8 cellular contexts compared by ENCODE assay signal in genomic region chr9:87713278-87713989, GRCh38. TPM values are rescaled to one million over a fixed set of nuclear protein-coding genes. Genes with fewer than 3 reads are reported as not detected.
DNase-seq lines count a peak whose midpoint lies in the region; ATAC-seq, FAIRE-seq and TF ChIP-seq lines count a peak whose summit lies in the region.

No MANE protein-coding gene starts in this region.

- peak overlapping the region; percentile 63 for H3K4me2 ChIP-seq in PC-9

- H3K36me3 Mint-ChIP-seq in CD4-positive, CD25-positive, alpha-beta regulatory T cell = no peaks in the 10 kb centered on the region

- peak in 1 of 3 donors; percentile 63 for DNase-seq in CD4-positive, CD25-positive, alpha-beta regulatory T cell
- peak; percentile 74 to 89 for DNase-seq in PC-9
- peak; percentile 99 for DNase-seq in brain microvascular endothelial cell
- DNase-seq in small intestine = peak; percentile 29

- peak overlapping the region; percentile 37 for H2AFZ ChIP-seq in PC-9

- H3K4me1 ChIP-seq in CD4-positive, CD25-positive, alpha-beta regulatory T cell (ENCODE audit: control insufficient read depth, insufficient read depth, low read length, poor library complexity, severe bottlenecking) = no peaks in the 10 kb centered on the region
- peaks cover 37% of the 10 kb centered on the region for H3K4me1 ChIP-seq in PC-9 (replicated peaks; ENCODE audit: insufficient read depth)
- no peaks in the 10 kb centered on the region for H3K4me1 ChIP-seq in small intestine (ENCODE audit: control insufficient read depth in 2 of 2, insufficient read depth in 1 of 2, low read depth in 1 of 2, low read length in 1 of 2)

- H3K4me3 ChIP-seq in CD4-positive, CD25-positive, alpha-beta regulatory T cell (ENCODE audit: low read depth, low read length) = no peak overlapping the region
- H3K4me3 ChIP-seq in PC-9 (peak overlapping the region; percentile 31; the same call in 1 of the 2 replicates), brain microvascular endothelial cell (ENCODE audit: low read depth, low read length) (peak overlapping the region; percentile 2), small intestine (ENCODE audit: low read depth in 1 of 2, low read length in 2 of 2) (no peak overlapping the region)

- H3K9me2 ChIP-seq in PC-9 (ENCODE audit: insufficient read depth) = no peaks in the 10 kb centered on the region

- H3K79me2 ChIP-seq in PC-9 (ENCODE audit: low read depth) = no peaks in the 10 kb centered on the region

- H3K27ac ChIP-seq in CD4-positive, CD25-positive, alpha-beta regulatory T cell (ENCODE audit: insufficient read depth, low read length, poor library complexity, severe bottlenecking) = no peak overlapping the region
- H3K27ac ChIP-seq in PC-9 (peak overlapping the region; percentile 92), brain microvascular endothelial cell (peak overlapping the region; percentile 96), small intestine (ENCODE audit: low read depth in 1 of 2, low read length in 1 of 2) (peak overlapping the region in 1 of 2 donors; percentile 71)

- peak; percentile 45 to 54 for ATAC-seq in CD4-positive, CD25-positive, alpha-beta regulatory T cell (ENCODE audit: low read depth in 2 of 2)
- ATAC-seq in HG02970 (IDR thresholded peaks at IDR 0.05; ENCODE audit: low FRiP score, unreplicated experiment) (no peak), GM18873 (IDR thresholded peaks at IDR 0.05; ENCODE audit: low FRiP score, unreplicated experiment) (no peak), HG02938 (IDR thresholded peaks at IDR 0.05; ENCODE audit: unreplicated experiment) (no peak)

- peaks cover 11% of the 10 kb centered on the region for H3K27me3 Mint-ChIP-seq in CD4-positive, CD25-positive, alpha-beta regulatory T cell

- peaks cover 0 to 3% (median 0%) of the 10 kb centered on the region in 7 donors for H3K9me3 Mint-ChIP-seq in CD4-positive, CD25-positive, alpha-beta regulatory T cell

- no TSS peak for BruUV-seq in PC-9 (replicated peaks; lab: Mats Ljungman, UMichigan)

- H3K4me3 Mint-ChIP-seq in CD4-positive, CD25-positive, alpha-beta regulatory T cell = no peak overlapping the region

- intact Hi-C loops in PC-9 (cut with micrococcal nuclease; ENCODE audit: unreplicated experiment) = loop anchor here (1.0 kb wide), 1 partner anchor 80 kb away; no protein-coding TSS in a partner anchor

- POLR2A ChIA-PET in PC-9 (lab: Charles Lee; ENCODE audit: unreplicated experiment) = interaction anchor here (0.6 to 0.7 kb wide), 3 partner anchors 99 to 370 kb away, joined by 3 to 4 read pairs (median 3); no protein-coding TSS in a partner anchor

- H3K36me3 ChIP-seq in CD4-positive, CD25-positive, alpha-beta regulatory T cell (ENCODE audit: control insufficient read depth, insufficient read depth, low read length) = no peaks in the 10 kb centered on the region
- no peaks in the 10 kb centered on the region for H3K36me3 ChIP-seq in PC-9 (ENCODE audit: low read depth)
- H3K36me3 ChIP-seq in brain microvascular endothelial cell (replicated peaks) = no peaks in the 10 kb centered on the region
- H3K36me3 ChIP-seq in small intestine (ENCODE audit: control insufficient read depth in 2 of 2, insufficient read depth in 2 of 2, low read length in 2 of 2) = no peaks in the 10 kb centered on the region

- peaks cover 25% of the 10 kb centered on the region; the same call in 1 of the 2 replicates for H3F3A ChIP-seq in PC-9 (ENCODE audit: insufficient read depth, low read depth)

- H3K9me3 ChIP-seq in CD4-positive, CD25-positive, alpha-beta regulatory T cell (ENCODE audit: control insufficient read depth in 2 of 2, low read length in 2 of 2) = no peaks in the 10 kb centered on the region
- no peaks in the 10 kb centered on the region for H3K9me3 ChIP-seq in PC-9 (ENCODE audit: insufficient read depth, low read depth)
- no peaks in the 10 kb centered on the region for H3K9me3 ChIP-seq in small intestine (ENCODE audit: control insufficient read depth, low read depth)

- CTCF ChIA-PET in PC-9 (lab: Charles Lee) = interaction anchor here (0.6 to 0.8 kb wide), 2 partner anchors 11 to 99 kb away, joined by 3 to 4 read pairs; no protein-coding TSS in a partner anchor

- H3K4me1 Mint-ChIP-seq in CD4-positive, CD25-positive, alpha-beta regulatory T cell = peaks cover 5 to 32% (median 19%) of the 10 kb centered on the region in 4 donors

- FAIRE-seq in islet of Langerhans (lab: Jason Lieb, UNC) = peak; percentile 27
- no peak for FAIRE-seq in small intestine (lab: Jason Lieb, UNC)

- H3K27me3 ChIP-seq in CD4-positive, CD25-positive, alpha-beta regulatory T cell (ENCODE audit: control insufficient read depth, insufficient read depth, low read length) = no peaks in the 10 kb centered on the region
- H3K27me3 ChIP-seq in PC-9 (ENCODE audit: insufficient read depth, low read depth) = no peaks in the 10 kb centered on the region
- H3K27me3 ChIP-seq in brain microvascular endothelial cell (replicated peaks) = no peaks in the 10 kb centered on the region
- no peaks in the 10 kb centered on the region for H3K27me3 ChIP-seq in small intestine (ENCODE audit: control insufficient read depth in 2 of 2, insufficient read depth in 2 of 2, low read length in 2 of 2)

- no peak for TF ChIP-seq CTCF in PC-9 (conservative IDR thresholded peaks at IDR 0.05)
- TF ChIP-seq CTCF in brain microvascular endothelial cell (IDR thresholded peaks at IDR 0.05; ENCODE audit: low read depth, low read length, missing control alignments) = peak; percentile 19

- WGBS in small intestine, 3 donors = 44 to 68% (median 62%) methylated on average over 11 of the region's 11 CpGs

- H3K27ac Mint-ChIP-seq in CD4-positive, CD25-positive, alpha-beta regulatory T cell = peak overlapping the region in 2 of 3 donors; percentile 42 to 69

- in situ Hi-C loops in brain microvascular endothelial cell (cut with HindIII; ENCODE audit: low pct_ligation_motif_present, low sequenced_read_pairs) = no loop called here

- no peaks in the 10 kb centered on the region for H4K20me1 ChIP-seq in PC-9 (ENCODE audit: insufficient read depth)

RNA-seq across cellular contexts. Expression of gene CTSL, which starts 12.5 kb away (rescaled TPM):
- 1.2 TPM for total RNA-seq in CD4-positive, CD25-positive, alpha-beta regulatory T cell
- polyA plus RNA-seq in CD4-positive, CD25-positive, alpha-beta regulatory T cell = 10 to 100 TPM in 1 of 4 donors, 1 to 10 TPM in 3; 1.5 to 10.6 (median 3.4) TPM
- 82.6 and 105 TPM in 2 replicates for total RNA-seq in PC-9 (2021)
- 10 to 100 TPM; 21.0 to 90.7 (median 23.5) TPM for polyA plus RNA-seq in small intestine

Comparison
In these comparisons a context has a peak if more than half of its experiments do, and no peak if none do; other contexts are left out.
1. ATAC-seq: peak in CD4-positive, CD25-positive, alpha-beta regulatory T cell (2 of 2); none in HG02970 (single experiment), GM18873 (single experiment) and HG02938 (single experiment).
2. H3K4me3 ChIP-seq: peak in PC-9 (single experiment) and brain microvascular endothelial cell (single experiment); none in CD4-positive, CD25-positive, alpha-beta regulatory T cell (single experiment) and small intestine (0 of 2).
3. RNA of gene CTSL, which starts 12.5 kb away (total RNA-seq): 82.6 to 105 TPM in PC-9; 1.2 TPM in CD4-positive, CD25-positive, alpha-beta regulatory T cell (single experiment); every median in the first group is over 10 times any median in the second.